9 cellular contexts compared by ENCODE assay signal in genomic region chrX:153829799-153830631, GRCh38. TPM values are rescaled to one million over a fixed set of nuclear protein-coding genes. Genes with fewer than 3 reads are reported as not detected.
DNase-seq lines count a peak whose midpoint lies in the region; ATAC-seq and TF ChIP-seq lines count a peak whose summit lies in the region.
"Had no signal": no experiment of that assay in that cellular context is flagged by ENCODE, and none has a peak within 500 bp of the region (broad histone marks: within the 10 kb centered on the region; RNA-seq: fewer than 3 reads in every experiment).

Gene PDZD4, minus strand, starts transcription at chrX:153830544. Its CDS starts 246 bp downstream, at chrX:153830298.

- no peaks in the 10 kb centered on the region for H3K27me3 ChIP-seq in CD8-positive, alpha-beta memory T cell (ENCODE audit: insufficient read depth, low read length, poor library complexity, severe bottlenecking)
- no peaks in the 10 kb centered on the region for H3K27me3 ChIP-seq in effector memory CD4-positive, alpha-beta T cell (replicated peaks; ENCODE audit: control insufficient read depth, insufficient read depth, low read length, poor library complexity, severe bottlenecking)
- H3K27me3 ChIP-seq in MM.1S (replicated peaks; ENCODE audit: insufficient read depth, low read length): peaks cover 76% of the 10 kb centered on the region

- H3K4me3 Mint-ChIP-seq in CD8-positive, alpha-beta memory T cell: peak within 1 kb of the TSS; percentile 69 to 84 (median 79)

- no peak within 1 kb of the TSS for H3K9ac ChIP-seq in MM.1S (ENCODE audit: low read length)

- H3K4me1 Mint-ChIP-seq in CD8-positive, alpha-beta memory T cell: peaks cover 18 to 24% (median 21%) of the 10 kb centered on the region in 3 donors

- H3K9me3 ChIP-seq in CD8-positive, alpha-beta memory T cell (ENCODE audit: low read length): no peaks in the 10 kb centered on the region
- H3K9me3 ChIP-seq in effector memory CD4-positive, alpha-beta T cell (ENCODE audit: control insufficient read depth, low read length): no peaks in the 10 kb centered on the region
- no peaks in the 10 kb centered on the region for H3K9me3 ChIP-seq in MM.1S (replicated peaks; ENCODE audit: insufficient read depth, low read length)

- H3K36me3 ChIP-seq in CD8-positive, alpha-beta memory T cell (ENCODE audit: insufficient read depth, low read length): no peaks in the 10 kb centered on the region
- H3K36me3 ChIP-seq in effector memory CD4-positive, alpha-beta T cell (ENCODE audit: control insufficient read depth, insufficient read depth, low read length): no peaks in the 10 kb centered on the region
- no peaks in the 10 kb centered on the region for H3K36me3 ChIP-seq in MM.1S (replicated peaks; ENCODE audit: insufficient read depth, low read length)

- H2AFZ ChIP-seq in MM.1S (ENCODE audit: low read length): no peak within 1 kb of the TSS

- no peaks in the 10 kb centered on the region for H3F3A ChIP-seq in MM.1S (ENCODE audit: insufficient read depth, low read length)

- peaks cover 0 to 12% of the 10 kb centered on the region in 2 donors for H3K27me3 Mint-ChIP-seq in CD8-positive, alpha-beta memory T cell

- H3K4me3 ChIP-seq in CD8-positive, alpha-beta memory T cell (ENCODE audit: low read length): no peak within 1 kb of the TSS
- H3K4me3 ChIP-seq in effector memory CD4-positive, alpha-beta T cell (ENCODE audit: insufficient read depth, low read depth, low read length, poor library complexity, severe bottlenecking): peak within 1 kb of the TSS; percentile 50
- no peak within 1 kb of the TSS for H3K4me3 ChIP-seq in MM.1S (ENCODE audit: low read length)

- H3K4me1 ChIP-seq in CD8-positive, alpha-beta memory T cell (ENCODE audit: insufficient read depth, low read length): peaks cover 15% of the 10 kb centered on the region
- H3K4me1 ChIP-seq in effector memory CD4-positive, alpha-beta T cell (ENCODE audit: control insufficient read depth, insufficient read depth, low read length, poor library complexity, severe bottlenecking): peaks cover 5% of the 10 kb centered on the region
- H3K4me1 ChIP-seq in MM.1S (ENCODE audit: low read length): no peaks in the 10 kb centered on the region

- no peak within 1 kb of the TSS for H3K27ac ChIP-seq in CD8-positive, alpha-beta memory T cell (ENCODE audit: low read depth, low read length)
- peak within 1 kb of the TSS; percentile 32 for H3K27ac ChIP-seq in effector memory CD4-positive, alpha-beta T cell (ENCODE audit: insufficient read depth, low read length, poor library complexity, severe bottlenecking)
- H3K27ac ChIP-seq in MM.1S (ENCODE audit: low read length): no peak within 1 kb of the TSS

- H3K27ac Mint-ChIP-seq in CD8-positive, alpha-beta memory T cell: peak within 1 kb of the TSS in 5 of 8 donors; percentile 18 to 88 (median 80)

- CTCF ChIA-PET in CD8-positive, alpha-beta memory T cell (lab: Charles Lee): no interaction called here

- POLR2A ChIA-PET in CD8-positive, alpha-beta memory T cell (lab: Charles Lee): no interaction called here

- TF ChIP-seq CTCF in MM.1S (IDR thresholded peaks at IDR 0.05; ENCODE audit: low read length): no peak

- no peaks in the 10 kb centered on the region for H3K9me2 ChIP-seq in MM.1S (replicated peaks; ENCODE audit: insufficient read depth, low read length)

- H3K79me2 ChIP-seq in MM.1S (ENCODE audit: low read length): no peaks in the 10 kb centered on the region

- no peaks in the 10 kb centered on the region for H3K9me3 Mint-ChIP-seq in CD8-positive, alpha-beta memory T cell

- ATAC-seq in GM19328 (IDR thresholded peaks at IDR 0.05; ENCODE audit: unreplicated experiment): no peak

- H4K20me1 ChIP-seq in MM.1S (ENCODE audit: insufficient read depth, low read length): no peaks in the 10 kb centered on the region

- no peak within 1 kb of the TSS for H3K4me2 ChIP-seq in MM.1S (ENCODE audit: low read depth, low read length)

- peak in 3 of 5 donors; percentile 7 to 20 (median 12) for DNase-seq in CD8-positive, alpha-beta memory T cell
- DNase-seq in NCI-H69 (lab: John Stamatoyannopoulos, UW) (peak; percentile 59), occipital lobe (lab: John Stamatoyannopoulos, UW) (no peak), MM.1S (no peak), hippocampal formation (lab: John Stamatoyannopoulos, UW) (no peak)
- peak in 1 of 3 donors; percentile 10 for DNase-seq in effector memory CD4-positive, alpha-beta T cell
- no peak for DNase-seq in effector CD8-positive, alpha-beta T cell (lab: John Stamatoyannopoulos, UW)
- DNase-seq: NCI-H2171 had no signal

- H3K36me3 Mint-ChIP-seq in CD8-positive, alpha-beta memory T cell: peaks cover 0 to 1% (median 0%) of the 10 kb centered on the region in 3 donors

RNA-seq across cellular contexts. Expression of gene PDZD4, which starts in this region (rescaled TPM):
- total RNA-seq in CD8-positive, alpha-beta memory T cell: 1 to 10 TPM; 1.3 to 2.3 TPM
- 2.1 TPM for polyA plus RNA-seq in CD8-positive, alpha-beta memory T cell
- 148 TPM for total RNA-seq in occipital lobe

Comparison
In these comparisons a context has a peak if more than half of its experiments do, and no peak if none do; other contexts are left out.
1. RNA of gene PDZD4 (total RNA-seq): 148 TPM in occipital lobe (single experiment); 1.3 to 2.3 TPM in CD8-positive, alpha-beta memory T cell; every median in the first group is over 10 times any median in the second.
2. DNase-seq: peak in CD8-positive, alpha-beta memory T cell (3 of 5) and NCI-H69 (single experiment); none in occipital lobe (single experiment), effector CD8-positive, alpha-beta T cell (single experiment), MM.1S (single experiment) and hippocampal formation (0 of 2).